In genomic region chr1:153962088-153963029, GRCh38 we compare ENCODE assay signal across 1 cellular context.
A peak's percentile ranks its signal among the peaks of the same experiment; 100 is the strongest.
TF ChIP-seq lines count a peak whose summit lies in the region.

No MANE protein-coding gene starts in this region.

TF ChIP-seq in GM12878, 131 proteins besides CTCF, POLR2A, EP300 and RAD21:
- TF ChIP-seq SIN3A (IDR thresholded peaks at IDR 0.05; ENCODE audit: low read depth, low read length), result peak; percentile 58; the same call in 1 of the 2 replicates
- peak; percentile 73 for TF ChIP-seq ZNF687 (IDR thresholded peaks at IDR 0.05)
- peak in 1 of 2 experiments; percentile 22; a peak in 2 of 4 replicates for TF ChIP-seq IKZF2 (IDR thresholded peaks at IDR 0.05)
- TF ChIP-seq KDM1A (IDR thresholded peaks at IDR 0.05; ENCODE audit: borderline replicate concordance), result no peak
- TF ChIP-seq YBX1 (IDR thresholded peaks at IDR 0.05), result no peak
- 0 out of 2 replicates have a peak, but pooled peaks have one; percentile 26 for TF ChIP-seq IKZF1 (conservative IDR thresholded peaks at IDR 0.05)
- TF ChIP-seq SPI1 (IDR thresholded peaks at IDR 0.05; ENCODE audit: borderline replicate concordance, insufficient read depth, low read depth, low read length), result no peak
- no peak for TF ChIP-seq SREBF2 (IDR thresholded peaks at IDR 0.05; ENCODE audit: low read length)
- TF ChIP-seq SUPT20H (IDR thresholded peaks at IDR 0.05; ENCODE audit: borderline replicate concordance, control insufficient read depth, low read depth, low read length), result no peak
- TF ChIP-seq CHD4 (IDR thresholded peaks at IDR 0.05), result no peak
- TF ChIP-seq GATAD2B (conservative IDR thresholded peaks at IDR 0.05; ENCODE audit: low read depth), result no peak
- peak; percentile 78 for TF ChIP-seq USF2 (IDR thresholded peaks at IDR 0.05; ENCODE audit: borderline replicate concordance, low read depth, low read length)
- no peak for TF ChIP-seq ZNF207 (IDR thresholded peaks at IDR 0.05; ENCODE audit: borderline replicate concordance)
- no peak for TF ChIP-seq CREM (IDR thresholded peaks at IDR 0.05; ENCODE audit: low read depth)
- TF ChIP-seq SREBF1 (IDR thresholded peaks at IDR 0.05; ENCODE audit: low read length), result no peak
- TF ChIP-seq RAD51 (IDR thresholded peaks at IDR 0.05), result peak; percentile 97
- TF ChIP-seq CEBPB (IDR thresholded peaks at IDR 0.05; ENCODE audit: borderline replicate concordance in 1 of 2, low read depth in 2 of 2, low read length in 2 of 2), result no peak
- TF ChIP-seq EED (IDR thresholded peaks at IDR 0.05; ENCODE audit: low read depth), result no peak
- TF ChIP-seq MEF2B (IDR thresholded peaks at IDR 0.05; ENCODE audit: partially characterized antibody, poor library complexity, severe bottlenecking), result no peak
- no peak for TF ChIP-seq BRCA1 (IDR thresholded peaks at IDR 0.05; ENCODE audit: low read depth, low read length)
- TF ChIP-seq ZSCAN29 (IDR thresholded peaks at IDR 0.05), result no peak
- TF ChIP-seq YY1 (IDR thresholded peaks at IDR 0.05; ENCODE audit: low read depth, low read length), result peak; percentile 46; the same call in 1 of the 2 replicates
- TF ChIP-seq BHLHE40 (IDR thresholded peaks at IDR 0.05; ENCODE audit: borderline replicate concordance in 1 of 2, low read depth in 2 of 2, low read length in 1 of 2), result peak; percentile 97
- TF ChIP-seq RELB (IDR thresholded peaks at IDR 0.05; ENCODE audit: low read depth), result peak; percentile 56; the same call in 1 of the 2 replicates
- no peak for TF ChIP-seq NFIC (IDR thresholded peaks at IDR 0.05; ENCODE audit: low read depth, low read length)
- no peak for TF ChIP-seq RUNX3 (IDR thresholded peaks at IDR 0.05; ENCODE audit: low read length)
- TF ChIP-seq USF1 (IDR thresholded peaks at IDR 0.05; ENCODE audit: borderline replicate concordance, extremely low read length, insufficient read depth, low read depth, low read length), result peak; percentile 76
- TF ChIP-seq ATF7 (IDR thresholded peaks at IDR 0.05; ENCODE audit: low read depth), result 0 out of 2 replicates have a peak, but pooled peaks have one; percentile 9
- TF ChIP-seq SUZ12 (IDR thresholded peaks at IDR 0.05; ENCODE audit: unreplicated experiment), result no peak
- TF ChIP-seq NBN (IDR thresholded peaks at IDR 0.05), result no peak
- TF ChIP-seq HDGF (IDR thresholded peaks at IDR 0.05), result no peak
- TF ChIP-seq SMAD1 (IDR thresholded peaks at IDR 0.05; ENCODE audit: low read depth, partially characterized antibody), result no peak
